ENCODE assay signal across 18 cellular contexts in genomic region chr7:1914743-1915142, GRCh38.
DNase-seq lines count a peak whose midpoint lies in the region; ATAC-seq, FAIRE-seq and TF ChIP-seq lines count a peak whose summit lies in the region.
"Had no signal": no experiment of that assay in that cellular context is flagged by ENCODE, and none has a peak within 500 bp of the region (broad histone marks: within the 10 kb centered on the region; RNA-seq: fewer than 3 reads in every experiment).

No MANE protein-coding gene starts in this region.

- no peak overlapping the region for H3K4me3 Mint-ChIP-seq in WTC11
- no peak overlapping the region for H3K4me3 Mint-ChIP-seq in stimulated activated naive B cell treated with anti-CD40 and anti-IgM and Interleukin-4, amounts not matched to agents 10 μg/mL and 1 μg/mL and 100 μg/mL, for 72 hours
- H3K4me3 Mint-ChIP-seq: B cell; CD4-positive, alpha-beta memory T cell; H9 had no signal

- no peak overlapping the region for H2AFZ ChIP-seq in HepG2 (ENCODE audit: low read length)

- intact Hi-C loops in right lobe of liver (cut with DNase I) (no loop called here), HepG2 (cut with micrococcal nuclease; ENCODE audit: unreplicated experiment) (no loop called here), lower lobe of right lung (cut with DNase I) (no loop called here)

- H3K4me1 ChIP-seq in right lobe of liver = peaks cover 0 to 7% (median 3%) of the 10 kb centered on the region in 4 donors
- H3K4me1 ChIP-seq in HepG2 (ENCODE audit: insufficient read depth, low read length) = peaks cover 6% of the 10 kb centered on the region
- H3K4me1 ChIP-seq in lower lobe of right lung = peaks cover 20% of the 10 kb centered on the region

- no peak overlapping the region for H3K9ac ChIP-seq in HepG2 (ENCODE audit: insufficient read depth, low read depth, low read length)

- no peaks in the 10 kb centered on the region for H3K36me3 Mint-ChIP-seq in WTC11
- peaks cover 28 to 56% of the 10 kb centered on the region in 2 donors for H3K36me3 Mint-ChIP-seq in stimulated activated naive B cell treated with anti-CD40 and anti-IgM and Interleukin-4, amounts not matched to agents 10 μg/mL and 1 μg/mL and 100 μg/mL, for 72 hours

- H3K9me3 Mint-ChIP-seq in WTC11 = no peaks in the 10 kb centered on the region
- no peaks in the 10 kb centered on the region for H3K9me3 Mint-ChIP-seq in stimulated activated naive B cell treated with anti-CD40 and anti-IgM and Interleukin-4, amounts not matched to agents 10 μg/mL and 1 μg/mL and 100 μg/mL, for 72 hours
- H3K9me3 Mint-ChIP-seq: CD4-positive, alpha-beta memory T cell; H9 had no signal

- 100% methylated on average over 2 of the region's 9 CpGs for WGBS in right lobe of liver (ENCODE audit: insufficient coverage, low coverage, low lambda C conversion rate, missing lambda C conversion rate)
- WGBS in HepG2 (ENCODE audit: low lambda C conversion rate) = 86% methylated on average over 3 of the region's 9 CpGs

- no TSS peak for BruUV-seq in HepG2 (replicated peaks; lab: Mats Ljungman, UMichigan)

- no peak for TF ChIP-seq RAD21 in HepG2 (CRISPR knock-in tag; IDR thresholded peaks at IDR 0.05)

- H3K9me3 ChIP-seq in right lobe of liver (no peaks in the 10 kb centered on the region), HepG2 (ENCODE audit: low read length) (no peaks in the 10 kb centered on the region), lower lobe of right lung (no peaks in the 10 kb centered on the region)

- DNase-seq in right lobe of liver (peak in 2 of 3 donors; percentile 4 to 36), HepG2 (ENCODE audit: low spot score) (no peak), WTC11 (ENCODE audit: low spot score) (no peak), lower lobe of right lung (peak; percentile 41), NCI-H82 (lab: John Stamatoyannopoulos, UW) (no peak), T-helper 9 cell (no peak), GDM1 (lab: John Stamatoyannopoulos, UW) (no peak)
- no peak for DNase-seq in stimulated activated naive B cell treated with anti-CD40 and anti-IgM and Interleukin-4, amounts not matched to agents 10 μg/mL and 1 μg/mL and 100 μg/mL, for 72 hours
- DNase-seq: CD4-positive, alpha-beta memory T cell; DMS79 treated with DMSO at 0.1 percent for 48 hours; H9; IMR-90 had no signal

- CTCF ChIA-PET in HepG2 (lab: Yijun Ruan, JAX; ENCODE audit: low intra/inter-chr PET ratio, low total read pairs) (no interaction called here), WTC11 (lab: Charles Lee) (no interaction called here)

- H3K27ac ChIP-seq in right lobe of liver (no peak overlapping the region), HepG2 (ENCODE audit: extremely low read length, insufficient read depth, low read length) (no peak overlapping the region), lower lobe of right lung (no peak overlapping the region)
- H3K27ac ChIP-seq: C4-2B, HL-60 had no signal

- no peak for TF ChIP-seq EP300 in HepG2 (IDR thresholded peaks at IDR 0.05; ENCODE audit: low read depth in 2 of 2, low read length in 2 of 2)
- TF ChIP-seq EP300 in HepG2 (CRISPR knock-in tag; IDR thresholded peaks at IDR 0.05; ENCODE audit: borderline replicate concordance) = no peak

- FAIRE-seq in HepG2 (lab: Jason Lieb, UNC) = no peak
- FAIRE-seq: GM12878, H1, K562 had no signal

- H3K4me2 ChIP-seq in HepG2 (ENCODE audit: low read depth, low read length) = no peak overlapping the region

- H3K4me3 ChIP-seq in right lobe of liver (no peak overlapping the region), HepG2 (replicated peaks in 1 of 3; ENCODE audit: insufficient read depth in 1 of 3, low read depth in 2 of 3, low read length in 3 of 3) (no peak overlapping the region), lower lobe of right lung (no peak overlapping the region)
- H3K4me3 ChIP-seq: GM12878, K562 had no signal

- H3K27me3 ChIP-seq in right lobe of liver = no peaks in the 10 kb centered on the region
- H3K27me3 ChIP-seq in HepG2 (ENCODE audit: control insufficient read depth in 1 of 2, insufficient read depth in 2 of 2, low read length in 2 of 2) = no peaks in the 10 kb centered on the region
- H3K27me3 ChIP-seq in lower lobe of right lung (ENCODE audit: low read depth) = no peaks in the 10 kb centered on the region

- H3K27ac Mint-ChIP-seq in WTC11 = peak overlapping the region; percentile 83; the same call in 1 of the 2 replicates
- peak overlapping the region; percentile 37 for H3K27ac Mint-ChIP-seq in stimulated activated naive B cell treated with anti-CD40 and anti-IgM and Interleukin-4, amounts not matched to agents 10 μg/mL and 1 μg/mL and 100 μg/mL, for 72 hours
- H3K27ac Mint-ChIP-seq: B cell; CD4-positive, alpha-beta memory T cell had no signal

- H3K79me2 ChIP-seq in HepG2 (ENCODE audit: insufficient read depth, low read length) = no peaks in the 10 kb centered on the region

- H3K4me1 Mint-ChIP-seq in WTC11 = no peaks in the 10 kb centered on the region
- peaks cover 24% of the 10 kb centered on the region in 2 donors for H3K4me1 Mint-ChIP-seq in stimulated activated naive B cell treated with anti-CD40 and anti-IgM and Interleukin-4, amounts not matched to agents 10 μg/mL and 1 μg/mL and 100 μg/mL, for 72 hours

- no peak for ATAC-seq in right lobe of liver
- no peak for ATAC-seq in HepG2
- no peak for ATAC-seq in WTC11
- ATAC-seq in lower lobe of right lung = no peak
- no peak for ATAC-seq in stimulated activated naive B cell treated with anti-CD40 and anti-IgM and Interleukin-4, amounts not matched to agents 10 μg/mL and 1 μg/mL and 100 μg/mL, for 72 hours (replicated peaks)
- ATAC-seq: GM12878, K562 had no signal

- in situ Hi-C loops in HepG2 (cut with HindIII; ENCODE audit: extremely low pct_ligation_motif_present, low pct_unique_long_range_greater_than_20kb) = no loop called here

- H3K36me3 ChIP-seq in right lobe of liver (no peaks in the 10 kb centered on the region), HepG2 (replicated peaks in 1 of 2; ENCODE audit: control insufficient read depth in 1 of 2, insufficient read depth in 2 of 2, low read length in 2 of 2) (0 out of 5 replicates have a peak, but pooled peaks cover 0 to 3% of the 10 kb centered on the region in 2 experiments), lower lobe of right lung (no peaks in the 10 kb centered on the region)

- TF ChIP-seq CTCF in right lobe of liver (IDR thresholded peaks at IDR 0.05) = no peak
- no peak for TF ChIP-seq CTCF in HepG2 (CRISPR knock-in tag; IDR thresholded peaks at IDR 0.05)
- TF ChIP-seq CTCF in WTC11 (IDR thresholded peaks at IDR 0.05) = no peak
- TF ChIP-seq CTCF in lower lobe of right lung (IDR thresholded peaks at IDR 0.05) = no peak

- H4K20me1 ChIP-seq in HepG2 (ENCODE audit: insufficient read depth, low read length) = no peaks in the 10 kb centered on the region

- no peak for TF ChIP-seq POLR2A in right lobe of liver (IDR thresholded peaks at IDR 0.05)
- TF ChIP-seq POLR2A in HepG2 (IDR thresholded peaks at IDR 0.05; ENCODE audit: insufficient read depth in 1 of 2, low read depth in 2 of 2, low read length in 2 of 2) = no peak

- POLR2A ChIA-PET in HepG2 (lab: Yijun Ruan, JAX) = no interaction called here
- POLR2A ChIA-PET in WTC11 (lab: Charles Lee) = no interaction called here

- H3K27me3 Mint-ChIP-seq in WTC11 (ENCODE audit: low read depth) = no peaks in the 10 kb centered on the region
- no peaks in the 10 kb centered on the region for H3K27me3 Mint-ChIP-seq in stimulated activated naive B cell treated with anti-CD40 and anti-IgM and Interleukin-4, amounts not matched to agents 10 μg/mL and 1 μg/mL and 100 μg/mL, for 72 hours
- H3K27me3 Mint-ChIP-seq: B cell; CD4-positive, alpha-beta memory T cell had no signal

TF ChIP-seq in HepG2, 621 proteins besides CTCF, POLR2A, EP300 and RAD21 (continues in another document):
- no peak for TF ChIP-seq GLMP (CRISPR knock-in tag; IDR thresholded peaks at IDR 0.05; ENCODE audit: borderline replicate concordance)
- no peak for TF ChIP-seq KAT2B (IDR thresholded peaks at IDR 0.05; ENCODE audit: borderline replicate concordance, low read depth, low read length)
- TF ChIP-seq ZNF143 (CRISPR knock-in tag; IDR thresholded peaks at IDR 0.05) = no peak
- no peak for TF ChIP-seq SMAD9 (CRISPR knock-in tag; IDR thresholded peaks at IDR 0.05)
- no peak for TF ChIP-seq ZNF777 (CRISPR knock-in tag; IDR thresholded peaks at IDR 0.05)

TF ChIP-seq in WTC11, 78 proteins besides CTCF, POLR2A, EP300 and RAD21:
- no peak for TF ChIP-seq FOXP1 (CRISPR knock-in tag; IDR thresholded peaks at IDR 0.05; ENCODE audit: borderline replicate concordance)
- TF ChIP-seq SOX15 (CRISPR knock-in tag; IDR thresholded peaks at IDR 0.05) = no peak
- TF ChIP-seq, protein P1, sequence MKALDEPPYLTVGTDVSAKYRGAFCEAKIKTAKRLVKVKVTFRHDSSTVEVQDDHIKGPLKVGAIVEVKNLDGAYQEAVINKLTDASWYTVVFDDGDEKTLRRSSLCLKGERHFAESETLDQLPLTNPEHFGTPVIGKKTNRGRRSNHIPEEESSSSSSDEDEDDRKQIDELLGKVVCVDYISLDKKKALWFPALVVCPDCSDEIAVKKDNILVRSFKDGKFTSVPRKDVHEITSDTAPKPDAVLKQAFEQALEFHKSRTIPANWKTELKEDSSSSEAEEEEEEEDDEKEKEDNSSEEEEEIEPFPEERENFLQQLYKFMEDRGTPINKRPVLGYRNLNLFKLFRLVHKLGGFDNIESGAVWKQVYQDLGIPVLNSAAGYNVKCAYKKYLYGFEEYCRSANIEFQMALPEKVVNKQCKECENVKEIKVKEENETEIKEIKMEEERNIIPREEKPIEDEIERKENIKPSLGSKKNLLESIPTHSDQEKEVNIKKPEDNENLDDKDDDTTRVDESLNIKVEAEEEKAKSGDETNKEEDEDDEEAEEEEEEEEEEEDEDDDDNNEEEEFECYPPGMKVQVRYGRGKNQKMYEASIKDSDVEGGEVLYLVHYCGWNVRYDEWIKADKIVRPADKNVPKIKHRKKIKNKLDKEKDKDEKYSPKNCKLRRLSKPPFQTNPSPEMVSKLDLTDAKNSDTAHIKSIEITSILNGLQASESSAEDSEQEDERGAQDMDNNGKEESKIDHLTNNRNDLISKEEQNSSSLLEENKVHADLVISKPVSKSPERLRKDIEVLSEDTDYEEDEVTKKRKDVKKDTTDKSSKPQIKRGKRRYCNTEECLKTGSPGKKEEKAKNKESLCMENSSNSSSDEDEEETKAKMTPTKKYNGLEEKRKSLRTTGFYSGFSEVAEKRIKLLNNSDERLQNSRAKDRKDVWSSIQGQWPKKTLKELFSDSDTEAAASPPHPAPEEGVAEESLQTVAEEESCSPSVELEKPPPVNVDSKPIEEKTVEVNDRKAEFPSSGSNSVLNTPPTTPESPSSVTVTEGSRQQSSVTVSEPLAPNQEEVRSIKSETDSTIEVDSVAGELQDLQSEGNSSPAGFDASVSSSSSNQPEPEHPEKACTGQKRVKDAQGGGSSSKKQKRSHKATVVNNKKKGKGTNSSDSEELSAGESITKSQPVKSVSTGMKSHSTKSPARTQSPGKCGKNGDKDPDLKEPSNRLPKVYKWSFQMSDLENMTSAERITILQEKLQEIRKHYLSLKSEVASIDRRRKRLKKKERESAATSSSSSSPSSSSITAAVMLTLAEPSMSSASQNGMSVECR (CRISPR knock-in tag; IDR thresholded peaks at IDR 0.05; ENCODE audit: borderline replicate concordance) = no peak
- no peak for TF ChIP-seq ZNF416 (CRISPR knock-in tag; IDR thresholded peaks at IDR 0.05)
- TF ChIP-seq CREB1 (CRISPR knock-in tag; IDR thresholded peaks at IDR 0.05) = no peak

Comparison
In these comparisons a context has a peak if more than half of its experiments do, and no peak if none do; other contexts are left out.
1. DNase-seq: peak in right lobe of liver (2 of 3) and lower lobe of right lung (single experiment); none in HepG2 (single experiment), WTC11 (single experiment), stimulated activated naive B cell treated with anti-CD40 and anti-IgM and Interleukin-4, amounts not matched to agents 10 μg/mL and 1 μg/mL and 100 μg/mL, for 72 hours (single experiment), NCI-H82 (single experiment), T-helper 9 cell (single experiment) and GDM1 (single experiment).